22 cellular contexts compared by ENCODE assay signal in the genomic region with DNA sequence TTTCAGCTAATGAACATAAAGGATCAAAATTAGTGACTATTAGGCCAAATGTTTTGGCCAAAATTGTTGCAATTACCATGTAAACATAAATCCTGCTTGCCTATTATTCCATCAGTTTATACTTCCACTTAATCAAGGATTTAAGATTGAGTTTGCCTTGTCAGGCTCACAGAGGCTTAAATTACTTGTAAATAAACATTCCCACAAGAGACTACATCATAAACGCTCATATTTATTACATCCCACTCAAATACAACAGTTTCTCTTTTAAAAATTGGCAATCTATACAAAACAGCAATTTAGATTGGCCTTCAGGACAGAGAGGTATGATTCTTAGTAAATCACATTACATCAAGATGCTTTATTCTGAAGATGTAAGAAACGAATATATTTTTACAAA. TPM values are rescaled to one million over a fixed set of nuclear protein-coding genes. Genes with fewer than 3 reads are reported as not detected.
DNase-seq lines count a peak whose midpoint lies in the region; ATAC-seq, FAIRE-seq and TF ChIP-seq lines count a peak whose summit lies in the region.
"Had no signal": no experiment of that assay in that cellular context is flagged by ENCODE, and none has a peak within 500 bp of the region (broad histone marks: within the 10 kb centered on the region; RNA-seq: fewer than 3 reads in every experiment).

No MANE protein-coding gene starts in this region.

- H2AFZ ChIP-seq in K562 (ENCODE audit: low read depth, low read length): no peak overlapping the region
- no peak overlapping the region for H2AFZ ChIP-seq in PC-3 (ENCODE audit: low read length)
- H2AFZ ChIP-seq: GM23248 had no signal

- BruUV-seq in K562 (replicated peaks; lab: Mats Ljungman, UMichigan) (no TSS peak), PC-3 (replicated peaks; lab: Mats Ljungman, UMichigan) (no TSS peak)

- H3K4me1 ChIP-seq in HEK293 (ENCODE audit: control insufficient read depth, insufficient read depth, low read length) (peaks cover 8% of the 10 kb centered on the region; the same call in 1 of the 2 replicates), K562 (replicated peaks in 1 of 2; ENCODE audit: control insufficient read depth in 2 of 2, insufficient read depth in 2 of 2, low read length in 2 of 2) (peaks cover 0 to 4% of the 10 kb centered on the region in 2 experiments; a peak in 1 of 5 replicates), PC-3 (ENCODE audit: insufficient read depth, low read length) (no peaks in the 10 kb centered on the region)

- no peak for TF ChIP-seq RAD21 in K562 (CRISPR knock-in tag; conservative IDR thresholded peaks at IDR 0.05 in 1 of 2, IDR thresholded peaks at IDR 0.05 in 1 of 2)

- peaks cover 62% of the 10 kb centered on the region for H3K79me2 ChIP-seq in K562 (ENCODE audit: control insufficient read depth, insufficient read depth, low read length)
- H3K79me2 ChIP-seq in PC-3 (ENCODE audit: low read length): peaks cover 90% of the 10 kb centered on the region

- no peak for TF ChIP-seq EP300 in K562 (IDR thresholded peaks at IDR 0.05; ENCODE audit: low read length)

- no peak overlapping the region for H3K9ac ChIP-seq in K562 (ENCODE audit: insufficient read depth in 1 of 2, low read depth in 2 of 2, low read length in 2 of 2)
- no peak overlapping the region for H3K9ac ChIP-seq in PC-3 (ENCODE audit: low read length)
- H3K9ac ChIP-seq: GM23248 had no signal

- H3K27me3 Mint-ChIP-seq in osteocyte (ENCODE audit: unreplicated experiment): no peaks in the 10 kb centered on the region
- H3K27me3 Mint-ChIP-seq: CD4-positive, alpha-beta T cell had no signal

- TF ChIP-seq CTCF in HEK293 (tag by site-specific recombination; IDR thresholded peaks at IDR 0.05) (no peak), K562 (IDR thresholded peaks at IDR 0.05 in 2 of 3, conservative IDR thresholded peaks at IDR 0.05 in 1 of 3; ENCODE audit: insufficient read depth in 2 of 3, low read depth in 1 of 3, low read length in 3 of 3) (no peak), osteocyte (IDR thresholded peaks at IDR 0.05) (no peak), PC-3 (conservative IDR thresholded peaks at IDR 0.05; ENCODE audit: low read depth, low read length) (no peak)

- CTCF ChIA-PET in HEK293 (lab: Yijun Ruan, JAX) (no interaction called here), K562 (lab: Yijun Ruan, JAX; ENCODE audit: low intra/inter-chr PET ratio) (no interaction called here), PC-3 (lab: Charles Lee) (interaction anchor here (0.6 kb wide), 1 partner anchor 61 kb away, joined by 3 read pairs; no protein-coding TSS in a partner anchor)

- H3K27ac Mint-ChIP-seq in osteocyte (ENCODE audit: unreplicated experiment): peak overlapping the region; percentile 12
- H3K27ac Mint-ChIP-seq: CD4-positive, alpha-beta T cell had no signal

- no peak overlapping the region for H3K4me3 Mint-ChIP-seq in osteocyte (ENCODE audit: unreplicated experiment)
- H3K4me3 Mint-ChIP-seq: CD4-positive, alpha-beta T cell; HFFc6 had no signal

- H4K20me1 ChIP-seq in K562 (replicated peaks; ENCODE audit: control insufficient read depth, insufficient read depth, low read length): no peaks in the 10 kb centered on the region; the same call in 1 of the 2 replicates
- H4K20me1 ChIP-seq in PC-3 (ENCODE audit: low read length): peaks cover 21% of the 10 kb centered on the region; the same call in 1 of the 2 replicates

- intact Hi-C loops in K562 (cut with micrococcal nuclease) (no loop called here), PC-3 (cut with micrococcal nuclease) (no loop called here)

- in situ Hi-C loops in K562 (cut with MboI): no loop called here

- H3K4me1 Mint-ChIP-seq in osteocyte (ENCODE audit: unreplicated experiment): peaks cover 39% of the 10 kb centered on the region

- H3F3A ChIP-seq in PC-3 (ENCODE audit: low read length, unreplicated experiment): no peaks in the 10 kb centered on the region

- 86% methylated on average over 2 of the region's 2 CpGs for WGBS in K562 (ENCODE audit: insufficient coverage, low coverage, missing lambda C conversion rate)

- H3K27ac ChIP-seq in HEK293 (ENCODE audit: extremely low read depth, low read depth, low read length): no peak overlapping the region
- H3K27ac ChIP-seq in K562 (ENCODE audit: extremely low read depth, low read depth, low read length): no peak overlapping the region
- no peak overlapping the region for H3K27ac ChIP-seq in PC-3 (ENCODE audit: low read length)
- H3K27ac ChIP-seq: 22Rv1, A549, C4-2B, GM23248, HL-60 had no signal

- ATAC-seq in K562 (no peak), PC-3 (no peak)
- ATAC-seq: A549 had no signal

- TF ChIP-seq POLR2A in K562 (conservative IDR thresholded peaks at IDR 0.05): no peak

- peaks cover 7% of the 10 kb centered on the region for H3K36me3 Mint-ChIP-seq in osteocyte (ENCODE audit: unreplicated experiment)

- H3K27me3 ChIP-seq in K562 (ENCODE audit: control insufficient read depth in 2 of 2, insufficient read depth in 2 of 2, low read length in 2 of 2) (no peaks in the 10 kb centered on the region), PC-3 (ENCODE audit: low read length) (no peaks in the 10 kb centered on the region)

- no peaks in the 10 kb centered on the region for H3K9me3 ChIP-seq in HEK293 (ENCODE audit: control insufficient read depth, insufficient read depth, low read depth, low read length)
- H3K9me3 ChIP-seq in K562 (replicated peaks; ENCODE audit: control insufficient read depth, insufficient read depth, low read depth, low read length): no peaks in the 10 kb centered on the region
- H3K9me3 ChIP-seq in PC-3 (ENCODE audit: low read length): no peaks in the 10 kb centered on the region
- H3K9me3 ChIP-seq: A549, HAP-1 had no signal

- H3K9me1 ChIP-seq in K562 (ENCODE audit: control insufficient read depth, insufficient read depth, low read length): no peaks in the 10 kb centered on the region

- H3K36me3 ChIP-seq in HEK293 (ENCODE audit: control insufficient read depth in 2 of 2, insufficient read depth in 1 of 2, low read length in 2 of 2): no peaks in the 10 kb centered on the region
- no peaks in the 10 kb centered on the region for H3K36me3 ChIP-seq in K562 (ENCODE audit: control insufficient read depth, insufficient read depth, low read length)
- no peaks in the 10 kb centered on the region for H3K36me3 ChIP-seq in PC-3 (ENCODE audit: low read depth, low read length)
- H3K36me3 ChIP-seq: HAP-1 had no signal

- POLR2A ChIA-PET in HEK293 (lab: Yijun Ruan, JAX) (no interaction called here), K562 (lab: Yijun Ruan, JAX) (no interaction called here), PC-3 (lab: Charles Lee; ENCODE audit: unreplicated experiment) (no interaction called here)

- peak; percentile 4 for DNase-seq in NCI-H146 (lab: John Stamatoyannopoulos, UW)
- DNase-seq in NCI-H146 treated with DMSO at 0.1 percent for 48 hours (lab: John Stamatoyannopoulos, UW; ENCODE audit: unreplicated experiment): no peak
- no peak for DNase-seq in K562 (ENCODE audit: extremely low read depth in 1 of 4, low spot score in 3 of 4)
- no peak for DNase-seq in osteocyte (ENCODE audit: extremely low spot score, unreplicated experiment)
- no peak for DNase-seq in NOMO-1 treated with DMSO at 0.1 percent for 48 hours (lab: John Stamatoyannopoulos, UW; ENCODE audit: unreplicated experiment)
- DNase-seq in PC-3: no peak
- DNase-seq in OCI-M2 (lab: John Stamatoyannopoulos, UW; ENCODE audit: unreplicated experiment): no peak
- DNase-seq: AML-193; CD4-positive, alpha-beta T cell; DMS153; DMS79; GDM1; GM23248; HFFc6 had no signal

- peak; percentile 11 for FAIRE-seq in K562 (lab: Jason Lieb, UNC)
- FAIRE-seq: A549, GM12892, GM18507 had no signal

- no peaks in the 10 kb centered on the region for H3K9me2 ChIP-seq in PC-3 (replicated peaks; ENCODE audit: low read length)

- H3K4me3 ChIP-seq in HEK293 (ENCODE audit: low read depth, low read length) (no peak overlapping the region), K562 (no peak overlapping the region), PC-3 (ENCODE audit: low read length) (no peak overlapping the region)
- H3K4me3 ChIP-seq: A549, GM23248, HAP-1 had no signal

- no peak overlapping the region for H3K4me2 ChIP-seq in K562 (ENCODE audit: insufficient read depth, low read length)
- H3K4me2 ChIP-seq in PC-3 (ENCODE audit: low read length): no peak overlapping the region
- H3K4me2 ChIP-seq: A549 had no signal

- no peaks in the 10 kb centered on the region for H3K9me3 Mint-ChIP-seq in osteocyte (ENCODE audit: unreplicated experiment)
- H3K9me3 Mint-ChIP-seq: CD4-positive, alpha-beta T cell; HFFc6 had no signal

TF ChIP-seq in HEK293, 187 proteins besides CTCF, POLR2A, EP300 and RAD21 (continues in another document):
- TF ChIP-seq FEZF1 (tag by site-specific recombination; IDR thresholded peaks at IDR 0.05): peak; percentile 27; the same call in 1 of the 2 replicates

TF ChIP-seq in K562, 482 proteins besides CTCF, POLR2A, EP300 and RAD21 (continues in another document):
- TF ChIP-seq RBM34 (IDR thresholded peaks at IDR 0.05; ENCODE audit: borderline replicate concordance, insufficient read depth, low read length): no peak
- no peak for TF ChIP-seq ZNF408 (CRISPR knock-in tag; IDR thresholded peaks at IDR 0.05; ENCODE audit: low read depth)

RNA-seq across cellular contexts. Expression of a gene that starts 9.9 kb away (rescaled TPM):
- total RNA-seq in K562 (2011; cell fraction: chromatin; rRNA removed; ENCODE audit: low replicate concordance): 226 and 367 TPM in 2 replicates
- total RNA-seq in K562 (2011; cell fraction: nucleolus; rRNA removed): 101 and 119 TPM in 2 replicates
- total RNA-seq in K562 (2011; cell fraction: nucleoplasm; rRNA removed): 181 and 221 TPM in 2 replicates
- 34.6 and 40.4 TPM in 2 replicates for total RNA-seq in K562 (2014; rRNA removed)
- total RNA-seq in K562 (2014; rRNA removed; fragmentation: Illumina TruSeq; extraction: Trizol): 36.8 and 43.5 TPM in 2 replicates
- total RNA-seq in K562 (2015; rRNA removed; fragmentation: Illumina TruSeq; extraction: Trizol): 36.4 and 42.6 TPM in 2 replicates
- total RNA-seq in K562 (2021): 127 and 141 TPM in 2 replicates
- 37.5 and 84.6 TPM in 2 replicates for polyA plus RNA-seq in K562 (2011; rRNA removed)
- 30.2 and 30.6 TPM in 2 replicates for polyA plus RNA-seq in K562 (2011; cell fraction: cytosol; rRNA removed)
- 121 and 136 TPM in 2 replicates for polyA plus RNA-seq in K562 (2011; cell fraction: nucleus; rRNA removed)
- polyA plus RNA-seq in K562 (2012): 98.2 and 126 TPM in 2 replicates
- 101 and 107 TPM in 2 replicates for polyA plus RNA-seq in K562 (2014; fragmentation: Illumina TruSeq; extraction: Trizol)
- polyA plus RNA-seq in K562 (2014; fragmentation: Nextera tagmentation; extraction: Ambion mirVana): 10 to 100 TPM; 13.3 to 28.4 TPM
- polyA plus RNA-seq in K562 (2014; rRNA removed): 47.5 and 60.3 TPM in 2 replicates
- polyA minus RNA-seq in K562 (2011; rRNA and poly(A)+ RNA removed): 58.4 and 87.1 TPM in 2 replicates
- polyA minus RNA-seq in K562 (2011; cell fraction: cytosol; rRNA and poly(A)+ RNA removed): 71.3 and 73.1 TPM in 2 replicates
- 34.2 and 56.4 TPM in 2 replicates for polyA minus RNA-seq in K562 (2011; cell fraction: nucleus; rRNA and poly(A)+ RNA removed)
- 275 and 295 TPM in 2 replicates for total RNA-seq in osteocyte
- 108 and 128 TPM in 2 replicates for total RNA-seq in PC-3 (2014; rRNA removed)
